ENCODE assay signal across 8 cellular contexts in genomic region chr13:40116008-40116407, GRCh38.
DNase-seq lines count a peak whose midpoint lies in the region; ATAC-seq and TF ChIP-seq lines count a peak whose summit lies in the region.

No MANE protein-coding gene starts in this region.

- peaks cover 25% of the 10 kb centered on the region for H3K4me1 Mint-ChIP-seq in T-helper 1 cell treated with Interleukin-12 subunit alpha and Interleukin-12 subunit beta and Interleukin-4 antibody, amounts not matched to agents 30 μg/mL and 1 μg/mL, for 36 hours (ENCODE audit: low read depth)

- peak overlapping the region; percentile 90 for H3K27ac Mint-ChIP-seq in T-helper 1 cell treated with Interleukin-12 subunit alpha and Interleukin-12 subunit beta and Interleukin-4 antibody, amounts not matched to agents 30 μg/mL and 1 μg/mL, for 36 hours

- intact Hi-C loops in colonic mucosa (cut with DNase I) (no loop called here), A673 (cut with micrococcal nuclease; ENCODE audit: unreplicated experiment) (no loop called here), thyroid gland (cut with DNase I) (no loop called here)

- H3K27ac ChIP-seq in colonic mucosa (no peak overlapping the region), mesodermal cell (ENCODE audit: low read depth, low read length, severe bottlenecking) (peak overlapping the region; percentile 85), A673 (ENCODE audit: low read depth, low read length, poor library complexity, severe bottlenecking) (no peak overlapping the region), thyroid gland (no peak overlapping the region)

- H3K9me3 Mint-ChIP-seq in T-helper 1 cell treated with Interleukin-12 subunit alpha and Interleukin-12 subunit beta and Interleukin-4 antibody, amounts not matched to agents 30 μg/mL and 1 μg/mL, for 36 hours: peaks cover 12% of the 10 kb centered on the region

- H3K27me3 Mint-ChIP-seq in T-helper 1 cell treated with Interleukin-12 subunit alpha and Interleukin-12 subunit beta and Interleukin-4 antibody, amounts not matched to agents 30 μg/mL and 1 μg/mL, for 36 hours (ENCODE audit: low read depth): no peaks in the 10 kb centered on the region

- CTCF ChIA-PET in GM10248 (lab: Yijun Ruan, JAX) (no interaction called here), A673 (lab: Charles Lee) (no interaction called here)

- no TSS peak for BruUV-seq in A673 (replicated peaks; lab: Mats Ljungman, UMichigan)

- TF ChIP-seq CTCF in GM10248 (IDR thresholded peaks at IDR 0.05; ENCODE audit: control extremely low read depth, extremely low read depth, low read depth, missing control alignments): no peak
- no peak for TF ChIP-seq CTCF in colonic mucosa (IDR thresholded peaks at IDR 0.05)
- TF ChIP-seq CTCF in A673 (conservative IDR thresholded peaks at IDR 0.05; ENCODE audit: low read depth, low read length): no peak
- TF ChIP-seq CTCF in thyroid gland (IDR thresholded peaks at IDR 0.05): no peak

- peak; percentile 84 for ATAC-seq in HG02798 (IDR thresholded peaks at IDR 0.05; ENCODE audit: poor library complexity, unreplicated experiment)

- H3K36me3 Mint-ChIP-seq in T-helper 1 cell treated with Interleukin-12 subunit alpha and Interleukin-12 subunit beta and Interleukin-4 antibody, amounts not matched to agents 30 μg/mL and 1 μg/mL, for 36 hours (ENCODE audit: low read depth): peaks cover 22% of the 10 kb centered on the region

- H3K4me1 ChIP-seq in colonic mucosa (no peaks in the 10 kb centered on the region), mesodermal cell (ENCODE audit: control insufficient read depth, insufficient read depth, low read length, poor library complexity, severe bottlenecking) (peaks cover 16% of the 10 kb centered on the region), A673 (ENCODE audit: insufficient read depth, low read length, poor library complexity, severe bottlenecking) (no peaks in the 10 kb centered on the region), thyroid gland (no peaks in the 10 kb centered on the region)

- POLR2A ChIA-PET in GM10248 (lab: Yijun Ruan, JAX): no interaction called here
- POLR2A ChIA-PET in A673 (lab: Charles Lee; ENCODE audit: low non-redundant PET): no interaction called here

- WGBS in mesodermal cell (ENCODE audit: insufficient coverage in 2 of 2), 2 experiments: 39 to 41% methylated on average over 2 to 3 of the region's 6 CpGs
- 48 to 51% methylated on average over 6 of the region's 6 CpGs for WGBS in thyroid gland, 2 donors

- H3K27me3 ChIP-seq in colonic mucosa: no peaks in the 10 kb centered on the region
- peaks cover 4% of the 10 kb centered on the region for H3K27me3 ChIP-seq in A673 (replicated peaks; ENCODE audit: insufficient read depth, low read depth, low read length, poor library complexity)
- no peaks in the 10 kb centered on the region for H3K27me3 ChIP-seq in thyroid gland

- H3K4me3 Mint-ChIP-seq in T-helper 1 cell treated with Interleukin-12 subunit alpha and Interleukin-12 subunit beta and Interleukin-4 antibody, amounts not matched to agents 30 μg/mL and 1 μg/mL, for 36 hours: peak overlapping the region; percentile 16

- H3K9me3 ChIP-seq in colonic mucosa (no peaks in the 10 kb centered on the region), mesodermal cell (ENCODE audit: control insufficient read depth, low read length) (no peaks in the 10 kb centered on the region), A673 (ENCODE audit: low read depth, low read length, poor library complexity, severe bottlenecking) (no peaks in the 10 kb centered on the region), thyroid gland (no peaks in the 10 kb centered on the region)

- TF ChIP-seq POLR2A in thyroid gland (IDR thresholded peaks at IDR 0.05): no peak

- H3K4me3 ChIP-seq in colonic mucosa (no peak overlapping the region), mesodermal cell (ENCODE audit: extremely low read depth, insufficient read depth, low read length, poor library complexity, severe bottlenecking) (no peak overlapping the region), A673 (ENCODE audit: low read depth, low read length, poor library complexity, severe bottlenecking) (no peak overlapping the region), thyroid gland (replicated peaks in 1 of 3) (no peak overlapping the region)

- peak; percentile 28 for DNase-seq in GM10248 (ENCODE audit: extremely low spot score)
- peak; percentile 75 for DNase-seq in colonic mucosa
- DNase-seq in A673 (ENCODE audit: low spot score): no peak
- no peak for DNase-seq in NCI-H2196 (lab: John Stamatoyannopoulos, UW; ENCODE audit: unreplicated experiment)
- DNase-seq in thyroid gland: no peak

- H3K9ac ChIP-seq in colonic mucosa (ENCODE audit: low read depth in 2 of 2, low read length in 2 of 2): peak overlapping the region in 1 of 2 donors; percentile 9

- H3K36me3 ChIP-seq in colonic mucosa: no peaks in the 10 kb centered on the region
- H3K36me3 ChIP-seq in mesodermal cell (ENCODE audit: control insufficient read depth, insufficient read depth, low read length): no peaks in the 10 kb centered on the region
- no peaks in the 10 kb centered on the region for H3K36me3 ChIP-seq in A673 (ENCODE audit: insufficient read depth, low read length, poor library complexity, severe bottlenecking)
- no peaks in the 10 kb centered on the region for H3K36me3 ChIP-seq in thyroid gland

Comparison
In these comparisons a context has a peak if more than half of its experiments do, and no peak if none do; other contexts are left out.
1. DNase-seq: peak in GM10248 (single experiment) and colonic mucosa (single experiment); none in A673 (single experiment), NCI-H2196 (single experiment) and thyroid gland (0 of 2).